8 cellular contexts compared by ENCODE assay signal in the genomic region with DNA sequence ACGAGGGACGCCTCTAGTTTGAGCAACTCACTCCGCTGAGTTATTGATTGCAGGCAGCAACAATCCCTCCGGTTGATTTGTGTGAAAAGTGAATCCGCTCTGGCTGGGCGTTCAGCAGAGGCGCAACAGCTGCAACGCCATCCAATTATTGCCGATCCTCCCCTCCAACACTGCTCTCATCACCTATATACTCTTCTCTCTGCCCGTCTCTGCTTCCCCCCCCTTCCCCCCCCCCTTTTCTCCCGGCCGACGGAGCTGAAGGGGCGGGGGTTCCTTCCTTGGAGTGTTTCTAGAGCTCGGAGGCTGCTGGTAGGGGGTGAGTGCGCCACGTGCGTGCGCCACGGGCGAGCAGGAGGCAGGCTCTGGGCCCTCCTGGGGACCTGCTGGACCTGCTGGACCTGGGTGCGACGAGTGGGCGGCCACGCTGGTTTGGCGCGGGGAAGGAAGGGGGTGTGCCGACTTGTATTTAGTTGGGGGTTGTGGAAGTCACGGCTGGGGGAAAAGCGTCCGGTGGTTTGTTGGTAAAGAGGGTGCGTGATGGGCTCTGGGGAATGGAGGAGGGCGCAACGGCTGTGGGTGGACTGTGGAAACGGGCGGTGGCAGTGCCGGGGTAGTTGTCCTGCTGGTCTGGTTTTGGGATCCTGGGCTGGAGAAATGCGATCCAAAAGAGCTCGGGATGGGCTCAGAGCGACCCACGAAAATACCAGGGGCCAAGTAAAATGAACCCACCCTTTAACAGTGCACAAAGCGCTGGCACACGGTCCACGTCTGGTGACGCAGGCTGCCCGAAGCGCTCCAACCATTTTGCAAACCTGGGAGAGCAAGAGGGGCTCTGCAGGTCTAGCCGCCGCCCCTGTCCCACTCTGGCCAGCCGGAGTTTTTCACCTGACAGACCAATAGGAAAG. TPM values are rescaled to one million over a fixed set of nuclear protein-coding genes. Genes with fewer than 3 reads are reported as not detected.
DNase-seq lines count a peak whose midpoint lies in the region; ATAC-seq and TF ChIP-seq lines count a peak whose summit lies in the region.

No MANE protein-coding gene starts in this region.

- H3F3A ChIP-seq in GM23338 (replicated peaks; ENCODE audit: low read depth): no peaks in the 10 kb centered on the region

- peak overlapping the region; percentile 74 for H3K4me3 ChIP-seq in GM08714 (ENCODE audit: low read length)
- peak overlapping the region; percentile 73 for H3K4me3 ChIP-seq in GM23338
- H3K4me3 ChIP-seq in thoracic aorta: peak overlapping the region; percentile 87

- H3K36me3 Mint-ChIP-seq in GM23338 (ENCODE audit: low read depth): no peaks in the 10 kb centered on the region

- H3K4me3 Mint-ChIP-seq in GM23338: peak overlapping the region; percentile 85

- H3K27me3 Mint-ChIP-seq in GM23338 (ENCODE audit: insufficient read depth, low read depth, poor library complexity): peaks cover 11% of the 10 kb centered on the region

- H3K27me3 ChIP-seq in GM23338 (ENCODE audit: insufficient read depth) (peaks cover 63% of the 10 kb centered on the region), thoracic aorta (replicated peaks; ENCODE audit: insufficient read depth) (no peaks in the 10 kb centered on the region)

- H2AFZ ChIP-seq in GM23338: peak overlapping the region; percentile 95

- H3K27ac ChIP-seq in GM23338 (ENCODE audit: low read depth) (no peak overlapping the region), thoracic aorta (peak overlapping the region; percentile 90 to 96)

- no peak for TF ChIP-seq CTCF in GM23338 (conservative IDR thresholded peaks at IDR 0.05; ENCODE audit: low read depth in 2 of 2)
- peak; percentile 8 for TF ChIP-seq CTCF in thoracic aorta (IDR thresholded peaks at IDR 0.05)

- no peaks in the 10 kb centered on the region for H4K20me1 ChIP-seq in GM23338 (replicated peaks; ENCODE audit: insufficient read depth)

- H3K79me2 ChIP-seq in GM23338 (replicated peaks; ENCODE audit: insufficient read depth): no peaks in the 10 kb centered on the region

- H3K4me1 ChIP-seq in GM23338 (ENCODE audit: insufficient read depth): peaks cover 15% of the 10 kb centered on the region
- peaks cover 16 to 51% of the 10 kb centered on the region in 2 donors for H3K4me1 ChIP-seq in thoracic aorta (ENCODE audit: control insufficient read depth in 1 of 2, low read depth in 2 of 2)

- ATAC-seq in GM23338 (peak; percentile 85), thoracic aorta (ENCODE audit: insufficient number of reproducible peaks, low FRiP score, low read depth) (peak; percentile 60)

- DNase-seq in GM23338 (ENCODE audit: low spot score): peak; percentile 58
- DNase-seq in NOMO-1 treated with DMSO at 0.1 percent for 48 hours (lab: John Stamatoyannopoulos, UW; ENCODE audit: unreplicated experiment): peak; percentile 71
- DNase-seq in dermis blood vessel endothelial cell: peak; percentile 79
- DNase-seq in lung microvascular endothelial cell (ENCODE audit: low read depth in 2 of 2): peak; percentile 72 to 75
- DNase-seq in thoracic aorta (ENCODE audit: low spot score): no peak
- no peak for DNase-seq in H4 (ENCODE audit: low spot score)
- DNase-seq in epidermal melanocyte (ENCODE audit: insufficient read length, low spot score): no peak

- peaks cover 14% of the 10 kb centered on the region for H3K4me1 Mint-ChIP-seq in GM23338

- 0 out of 2 replicates have a peak, but pooled peaks cover 3% of the 10 kb centered on the region for H3K9me2 ChIP-seq in GM23338 (ENCODE audit: insufficient read depth)

- no peak overlapping the region for H3K27ac Mint-ChIP-seq in GM23338

- no peaks in the 10 kb centered on the region for H3K9me3 ChIP-seq in thoracic aorta

- no peaks in the 10 kb centered on the region for H3K36me3 ChIP-seq in GM23338 (ENCODE audit: insufficient read depth)
- no peaks in the 10 kb centered on the region for H3K36me3 ChIP-seq in thoracic aorta

- H3K9me3 Mint-ChIP-seq in GM23338: no peaks in the 10 kb centered on the region

- H3K4me2 ChIP-seq in GM23338: peak overlapping the region; percentile 86

TF ChIP-seq in GM23338, 12 proteins besides CTCF, POLR2A, EP300 and RAD21 (continues in another document):
- TF ChIP-seq CREB1 (CRISPR knock-in tag; IDR thresholded peaks at IDR 0.05; ENCODE audit: low read depth) (no peak), JUNB (IDR thresholded peaks at IDR 0.05; ENCODE audit: unreplicated experiment) (no peak), ZNF331 (CRISPR knock-in tag; IDR thresholded peaks at IDR 0.05; ENCODE audit: low read depth) (no peak), EZH2 (IDR thresholded peaks at IDR 0.05; ENCODE audit: low read depth, unreplicated experiment) (peak; percentile 26), ZNF114 (CRISPR knock-in tag; IDR thresholded peaks at IDR 0.05) (no peak)
- TF ChIP-seq, protein P1, sequence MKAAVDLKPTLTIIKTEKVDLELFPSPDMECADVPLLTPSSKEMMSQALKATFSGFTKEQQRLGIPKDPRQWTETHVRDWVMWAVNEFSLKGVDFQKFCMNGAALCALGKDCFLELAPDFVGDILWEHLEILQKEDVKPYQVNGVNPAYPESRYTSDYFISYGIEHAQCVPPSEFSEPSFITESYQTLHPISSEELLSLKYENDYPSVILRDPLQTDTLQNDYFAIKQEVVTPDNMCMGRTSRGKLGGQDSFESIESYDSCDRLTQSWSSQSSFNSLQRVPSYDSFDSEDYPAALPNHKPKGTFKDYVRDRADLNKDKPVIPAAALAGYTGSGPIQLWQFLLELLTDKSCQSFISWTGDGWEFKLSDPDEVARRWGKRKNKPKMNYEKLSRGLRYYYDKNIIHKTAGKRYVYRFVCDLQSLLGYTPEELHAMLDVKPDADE (IDR thresholded peaks at IDR 0.05): no peak
- TF ChIP-seq, protein P2, sequence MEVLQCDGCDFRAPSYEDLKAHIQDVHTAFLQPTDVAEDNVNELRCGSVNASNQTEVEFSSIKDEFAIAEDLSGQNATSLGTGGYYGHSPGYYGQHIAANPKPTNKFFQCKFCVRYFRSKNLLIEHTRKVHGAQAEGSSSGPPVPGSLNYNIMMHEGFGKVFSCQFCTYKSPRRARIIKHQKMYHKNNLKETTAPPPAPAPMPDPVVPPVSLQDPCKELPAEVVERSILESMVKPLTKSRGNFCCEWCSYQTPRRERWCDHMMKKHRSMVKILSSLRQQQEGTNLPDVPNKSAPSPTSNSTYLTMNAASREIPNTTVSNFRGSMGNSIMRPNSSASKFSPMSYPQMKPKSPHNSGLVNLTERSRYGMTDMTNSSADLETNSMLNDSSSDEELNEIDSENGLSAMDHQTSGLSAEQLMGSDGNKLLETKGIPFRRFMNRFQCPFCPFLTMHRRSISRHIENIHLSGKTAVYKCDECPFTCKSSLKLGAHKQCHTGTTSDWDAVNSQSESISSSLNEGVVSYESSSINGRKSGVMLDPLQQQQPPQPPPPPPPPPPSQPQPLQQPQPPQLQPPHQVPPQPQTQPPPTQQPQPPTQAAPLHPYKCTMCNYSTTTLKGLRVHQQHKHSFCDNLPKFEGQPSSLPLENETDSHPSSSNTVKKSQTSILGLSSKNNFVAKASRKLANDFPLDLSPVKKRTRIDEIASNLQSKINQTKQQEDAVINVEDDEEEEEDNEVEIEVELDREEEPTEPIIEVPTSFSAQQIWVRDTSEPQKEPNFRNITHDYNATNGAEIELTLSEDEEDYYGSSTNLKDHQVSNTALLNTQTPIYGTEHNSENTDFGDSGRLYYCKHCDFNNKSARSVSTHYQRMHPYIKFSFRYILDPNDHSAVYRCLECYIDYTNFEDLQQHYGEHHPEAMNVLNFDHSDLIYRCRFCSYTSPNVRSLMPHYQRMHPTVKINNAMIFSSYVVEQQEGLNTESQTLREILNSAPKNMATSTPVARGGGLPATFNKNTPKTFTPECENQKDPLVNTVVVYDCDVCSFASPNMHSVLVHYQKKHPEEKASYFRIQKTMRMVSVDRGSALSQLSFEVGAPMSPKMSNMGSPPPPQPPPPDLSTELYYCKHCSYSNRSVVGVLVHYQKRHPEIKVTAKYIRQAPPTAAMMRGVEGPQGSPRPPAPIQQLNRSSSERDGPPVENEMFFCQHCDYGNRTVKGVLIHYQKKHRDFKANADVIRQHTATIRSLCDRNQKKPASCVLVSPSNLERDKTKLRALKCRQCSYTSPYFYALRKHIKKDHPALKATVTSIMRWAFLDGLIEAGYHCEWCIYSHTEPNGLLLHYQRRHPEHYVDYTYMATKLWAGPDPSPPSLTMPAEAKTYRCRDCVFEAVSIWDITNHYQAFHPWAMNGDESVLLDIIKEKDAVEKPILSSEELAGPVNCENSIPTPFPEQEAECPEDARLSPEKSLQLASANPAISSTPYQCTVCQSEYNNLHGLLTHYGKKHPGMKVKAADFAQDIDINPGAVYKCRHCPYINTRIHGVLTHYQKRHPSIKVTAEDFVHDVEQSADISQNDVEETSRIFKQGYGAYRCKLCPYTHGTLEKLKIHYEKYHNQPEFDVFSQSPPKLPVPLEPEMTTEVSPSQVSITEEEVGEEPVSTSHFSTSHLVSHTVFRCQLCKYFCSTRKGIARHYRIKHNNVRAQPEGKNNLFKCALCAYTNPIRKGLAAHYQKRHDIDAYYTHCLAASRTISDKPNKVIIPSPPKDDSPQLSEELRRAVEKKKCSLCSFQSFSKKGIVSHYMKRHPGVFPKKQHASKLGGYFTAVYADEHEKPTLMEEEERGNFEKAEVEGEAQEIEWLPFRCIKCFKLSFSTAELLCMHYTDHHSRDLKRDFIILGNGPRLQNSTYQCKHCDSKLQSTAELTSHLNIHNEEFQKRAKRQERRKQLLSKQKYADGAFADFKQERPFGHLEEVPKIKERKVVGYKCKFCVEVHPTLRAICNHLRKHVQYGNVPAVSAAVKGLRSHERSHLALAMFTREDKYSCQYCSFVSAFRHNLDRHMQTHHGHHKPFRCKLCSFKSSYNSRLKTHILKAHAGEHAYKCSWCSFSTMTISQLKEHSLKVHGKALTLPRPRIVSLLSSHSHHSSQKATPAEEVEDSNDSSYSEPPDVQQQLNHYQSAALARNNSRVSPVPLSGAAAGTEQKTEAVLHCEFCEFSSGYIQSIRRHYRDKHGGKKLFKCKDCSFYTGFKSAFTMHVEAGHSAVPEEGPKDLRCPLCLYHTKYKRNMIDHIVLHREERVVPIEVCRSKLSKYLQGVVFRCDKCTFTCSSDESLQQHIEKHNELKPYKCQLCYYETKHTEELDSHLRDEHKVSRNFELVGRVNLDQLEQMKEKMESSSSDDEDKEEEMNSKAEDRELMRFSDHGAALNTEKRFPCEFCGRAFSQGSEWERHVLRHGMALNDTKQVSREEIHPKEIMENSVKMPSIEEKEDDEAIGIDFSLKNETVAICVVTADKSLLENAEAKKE (CRISPR knock-in tag; IDR thresholded peaks at IDR 0.05): no peak

RNA-seq across cellular contexts. Expression of gene MEF2C, which starts 6.4 kb away (rescaled TPM):
- total RNA-seq in GM23338 (2014; rRNA removed; shearing (Covaris generic)): 0.97 and 1.2 TPM in 2 replicates
- polyA plus RNA-seq in GM23338 (2016; fragmentation: Nextera tagmentation; extraction: Ambion mirVana): 1.6 and 1.8 TPM in 2 replicates
- 132 and 169 TPM in 2 replicates for total RNA-seq in dermis blood vessel endothelial cell
- 91.5 and 122 TPM in 2 replicates for total RNA-seq in lung microvascular endothelial cell
- total RNA-seq in thoracic aorta: 100 to 1,000 TPM in 1 of 2 donors, 10 to 100 TPM in 1; 94.0 to 104 TPM
- total RNA-seq in H4 (2014; rRNA removed; shearing (Covaris generic)): 7.5 and 8.3 TPM in 2 replicates

Comparison
In these comparisons a context has a peak if more than half of its experiments do, and no peak if none do; other contexts are left out.
1. DNase-seq: peak in GM23338 (single experiment), NOMO-1 treated with DMSO at 0.1 percent for 48 hours (single experiment), dermis blood vessel endothelial cell (single experiment) and lung microvascular endothelial cell (2 of 2); none in thoracic aorta (single experiment), H4 (single experiment) and epidermal melanocyte (single experiment).
2. Peak in every context shown above with its lines, with median percentiles within 50 percentile points of each other: H3K4me3 ChIP-seq.